In the genomic region with DNA sequence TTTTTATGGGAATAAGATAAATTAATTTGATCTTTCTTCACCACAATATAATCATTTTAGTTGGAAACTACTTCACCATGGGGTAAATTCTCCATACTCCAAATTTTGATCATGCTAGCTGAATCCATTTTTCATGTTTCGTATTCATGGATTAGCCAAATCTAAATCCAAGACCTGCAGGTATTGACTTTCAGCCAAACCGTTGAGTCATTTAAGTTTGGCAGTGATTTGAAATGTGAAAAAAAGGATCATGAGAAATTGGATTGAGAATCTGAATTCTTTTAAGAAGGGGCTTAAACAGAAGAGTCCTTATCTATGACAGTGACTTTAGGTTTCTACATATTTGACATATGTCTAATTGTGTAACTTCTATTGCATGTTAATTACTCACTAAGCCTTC, we compare ENCODE assay signal across 26 cellular contexts. TPM values are rescaled to one million over a fixed set of nuclear protein-coding genes. Genes with fewer than 3 reads are reported as not detected.
A peak's percentile ranks its signal among the peaks of the same experiment; 100 is the strongest.
DNase-seq lines count a peak whose midpoint lies in the region; TF ChIP-seq lines count a peak whose summit lies in the region.
"Had no signal": no experiment of that assay in that cellular context is flagged by ENCODE, and none has a peak within 500 bp of the region (broad histone marks: within the 10 kb centered on the region; RNA-seq: fewer than 3 reads in every experiment).

No MANE protein-coding gene starts in this region.

- no peak overlapping the region for H3K4me3 Mint-ChIP-seq in activated CD4-positive, alpha-beta T cell treated with anti-CD3 and anti-CD28 coated beads, Interleukin-2, amount 10 ng/mL, durations not matched to agents 7 days and 5 days
- no peak overlapping the region for H3K4me3 Mint-ChIP-seq in endodermal cell
- H3K4me3 Mint-ChIP-seq: activated CD4-positive, alpha-beta memory T cell treated with anti-CD3 and anti-CD28 coated beads for 36 hours; activated naive CD4-positive, alpha-beta T cell treated with anti-CD3 and anti-CD28 coated beads, Interleukin-2, amount 10 ng/mL, durations not matched to agents 7 days and 5 days; GM23338; naive thymus-derived CD8-positive, alpha-beta T cell; stimulated activated effector memory CD8-positive, alpha-beta T cell treated with anti-CD3 and anti-CD28 coated beads, Interleukin-12 subunit alpha, Interleukin-12 subunit beta, amount 100 ng/mL, for 72 hours had no signal

- no peaks in the 10 kb centered on the region for H3K36me3 Mint-ChIP-seq in activated CD4-positive, alpha-beta T cell treated with anti-CD3 and anti-CD28 coated beads, Interleukin-2, amount 10 ng/mL, durations not matched to agents 7 days and 5 days (ENCODE audit: low read depth)
- H3K36me3 Mint-ChIP-seq in endodermal cell (ENCODE audit: low read depth): no peaks in the 10 kb centered on the region
- H3K36me3 Mint-ChIP-seq: activated CD4-positive, alpha-beta memory T cell treated with anti-CD3 and anti-CD28 coated beads for 36 hours; activated naive CD4-positive, alpha-beta T cell treated with anti-CD3 and anti-CD28 coated beads, Interleukin-2, amount 10 ng/mL, durations not matched to agents 7 days and 5 days; naive thymus-derived CD8-positive, alpha-beta T cell; stimulated activated effector memory CD8-positive, alpha-beta T cell treated with anti-CD3 and anti-CD28 coated beads, Interleukin-12 subunit alpha, Interleukin-12 subunit beta, amount 100 ng/mL, for 72 hours had no signal

- CTCF ChIA-PET in activated CD4-positive, alpha-beta T cell treated with anti-CD3 and anti-CD28 coated beads, Interleukin-2, amount 10 ng/mL, durations not matched to agents 7 days and 5 days (lab: Charles Lee): no interaction called here

- DNase-seq in DMS53 (lab: John Stamatoyannopoulos, UW) (peak; percentile 3), DMS53 treated with DMSO at 0.1 percent for 48 hours (lab: John Stamatoyannopoulos, UW; ENCODE audit: unreplicated experiment) (no peak), NCI-H446 (lab: John Stamatoyannopoulos, UW) (peak; percentile 84 to 87), fibroblast of lung (ENCODE audit: low read depth in 2 of 2) (peak; percentile 6 to 27), retinal pigment epithelial cell (ENCODE audit: low read depth) (peak; percentile 42), NCI-H524 (lab: John Stamatoyannopoulos, UW) (no peak), endodermal cell (no peak)
- DNase-seq in activated CD4-positive, alpha-beta T cell treated with anti-CD3 and anti-CD28 coated beads, Interleukin-2, amount 10 ng/mL, durations not matched to agents 7 days and 5 days: no peak
- DNase-seq: activated CD4-positive, alpha-beta memory T cell treated with anti-CD3 and anti-CD28 coated beads for 36 hours; activated CD8-positive, alpha-beta memory T cell treated with anti-CD3 and anti-CD28 coated beads, Interleukin-2, amount 50 U/mL, for 4 hours; activated naive CD4-positive, alpha-beta T cell treated with anti-CD3 and anti-CD28 coated beads, Interleukin-2, amount 10 ng/mL, durations not matched to agents 7 days and 5 days; adrenal gland; colonic mucosa; COR-L47; effector CD4-positive, alpha-beta T cell; head of caudate nucleus; lower lobe of right lung; naive thymus-derived CD8-positive, alpha-beta T cell; NCI-H1930; NCI-H748 treated with DMSO at 0.1 percent for 48 hours; SHP77 treated with DMSO at 0.1 percent for 48 hours; transverse colon had no signal

- POLR2A ChIA-PET in activated CD4-positive, alpha-beta T cell treated with anti-CD3 and anti-CD28 coated beads, Interleukin-2, amount 10 ng/mL, durations not matched to agents 7 days and 5 days (lab: Charles Lee): no interaction called here

- H3K79me2 ChIP-seq in fibroblast of lung (ENCODE audit: control insufficient read depth, insufficient read depth, low read length): no peaks in the 10 kb centered on the region

- peaks cover 13% of the 10 kb centered on the region for H3K4me1 Mint-ChIP-seq in activated CD4-positive, alpha-beta T cell treated with anti-CD3 and anti-CD28 coated beads, Interleukin-2, amount 10 ng/mL, durations not matched to agents 7 days and 5 days
- peaks cover 18% of the 10 kb centered on the region for H3K4me1 Mint-ChIP-seq in endodermal cell
- H3K4me1 Mint-ChIP-seq: stimulated activated effector memory CD8-positive, alpha-beta T cell treated with anti-CD3 and anti-CD28 coated beads, Interleukin-12 subunit alpha, Interleukin-12 subunit beta, amount 100 ng/mL, for 72 hours had no signal

- H3K27me3 ChIP-seq in fibroblast of lung (ENCODE audit: control insufficient read depth, insufficient read depth, low read length) (peaks cover 5% of the 10 kb centered on the region), endodermal cell (ENCODE audit: control insufficient read depth, insufficient read depth, low read length, poor library complexity, severe bottlenecking) (peaks cover 6% of the 10 kb centered on the region)
- H3K27me3 ChIP-seq: adrenal gland, colonic mucosa had no signal

- no peaks in the 10 kb centered on the region for H3K9me3 ChIP-seq in fibroblast of lung (ENCODE audit: control insufficient read depth, insufficient read depth, low read depth, low read length)
- no peaks in the 10 kb centered on the region for H3K9me3 ChIP-seq in endodermal cell (ENCODE audit: control insufficient read depth, low read length)
- H3K9me3 ChIP-seq: adrenal gland, colonic mucosa, lower lobe of right lung, transverse colon had no signal

- no peaks in the 10 kb centered on the region for H4K20me1 ChIP-seq in fibroblast of lung (ENCODE audit: control insufficient read depth, extremely low read depth, insufficient read depth, low read length)

- 87 to 100% methylated on average over 1 to 2 of the region's 2 CpGs for WGBS in endodermal cell (ENCODE audit: insufficient coverage in 1 of 2, insufficient read length in 1 of 2), 2 experiments

- no peaks in the 10 kb centered on the region for H3K4me1 ChIP-seq in fibroblast of lung (ENCODE audit: control insufficient read depth, extremely low read depth, insufficient read depth, low read length)
- H3K4me1 ChIP-seq in endodermal cell (ENCODE audit: control insufficient read depth, insufficient read depth, low read length): no peaks in the 10 kb centered on the region
- H3K4me1 ChIP-seq: colonic mucosa, lower lobe of right lung had no signal

- H3K36me3 ChIP-seq in fibroblast of lung (ENCODE audit: control insufficient read depth, insufficient read depth, low read length) (no peaks in the 10 kb centered on the region), endodermal cell (ENCODE audit: control insufficient read depth, insufficient read depth, low read length) (no peaks in the 10 kb centered on the region)
- H3K36me3 ChIP-seq: adrenal gland, colonic mucosa, lower lobe of right lung, transverse colon had no signal

- no peak overlapping the region for H3K4me3 ChIP-seq in fibroblast of lung (replicated peaks in 1 of 4; ENCODE audit: control extremely low read depth in 1 of 4, insufficient read depth in 1 of 4, low read depth in 3 of 4, low read length in 4 of 4)
- no peak overlapping the region for H3K4me3 ChIP-seq in retinal pigment epithelial cell (ENCODE audit: low read length)
- no peak overlapping the region for H3K4me3 ChIP-seq in endodermal cell (ENCODE audit: low read length)
- H3K4me3 ChIP-seq: adrenal gland, colonic mucosa, GM23338, lower lobe of right lung, transverse colon had no signal

- H3K27me3 Mint-ChIP-seq in activated CD4-positive, alpha-beta T cell treated with anti-CD3 and anti-CD28 coated beads, Interleukin-2, amount 10 ng/mL, durations not matched to agents 7 days and 5 days: peaks cover 41% of the 10 kb centered on the region
- H3K27me3 Mint-ChIP-seq in endodermal cell (ENCODE audit: insufficient read depth): peaks cover 14% of the 10 kb centered on the region

- no peak overlapping the region for H3K27ac Mint-ChIP-seq in activated CD4-positive, alpha-beta T cell treated with anti-CD3 and anti-CD28 coated beads, Interleukin-2, amount 10 ng/mL, durations not matched to agents 7 days and 5 days
- no peak overlapping the region for H3K27ac Mint-ChIP-seq in endodermal cell
- H3K27ac Mint-ChIP-seq: activated CD4-positive, alpha-beta memory T cell treated with anti-CD3 and anti-CD28 coated beads for 36 hours; activated naive CD4-positive, alpha-beta T cell treated with anti-CD3 and anti-CD28 coated beads, Interleukin-2, amount 10 ng/mL, durations not matched to agents 7 days and 5 days; GM23338; naive thymus-derived CD8-positive, alpha-beta T cell; stimulated activated effector memory CD8-positive, alpha-beta T cell treated with anti-CD3 and anti-CD28 coated beads, Interleukin-12 subunit alpha, Interleukin-12 subunit beta, amount 100 ng/mL, for 72 hours had no signal

- no peak for TF ChIP-seq CTCF in fibroblast of lung (conservative IDR thresholded peaks at IDR 0.05 in 1 of 2, IDR thresholded peaks at IDR 0.05 in 1 of 2; ENCODE audit: low read depth in 1 of 2, low read length in 2 of 2)
- no peak for TF ChIP-seq CTCF in retinal pigment epithelial cell (conservative IDR thresholded peaks at IDR 0.05; ENCODE audit: low read depth, low read length)
- TF ChIP-seq CTCF in endodermal cell (conservative IDR thresholded peaks at IDR 0.05): no peak

- H3K4me2 ChIP-seq in fibroblast of lung (ENCODE audit: extremely low read depth, insufficient read depth, low read length): no peak overlapping the region
- H3K4me2 ChIP-seq: GM23338 had no signal

- no peaks in the 10 kb centered on the region for H3K9me3 Mint-ChIP-seq in activated CD4-positive, alpha-beta T cell treated with anti-CD3 and anti-CD28 coated beads, Interleukin-2, amount 10 ng/mL, durations not matched to agents 7 days and 5 days
- no peaks in the 10 kb centered on the region for H3K9me3 Mint-ChIP-seq in endodermal cell
- H3K9me3 Mint-ChIP-seq: activated CD4-positive, alpha-beta memory T cell treated with anti-CD3 and anti-CD28 coated beads for 36 hours; activated naive CD4-positive, alpha-beta T cell treated with anti-CD3 and anti-CD28 coated beads, Interleukin-2, amount 10 ng/mL, durations not matched to agents 7 days and 5 days; GM23338; naive thymus-derived CD8-positive, alpha-beta T cell; stimulated activated effector memory CD8-positive, alpha-beta T cell treated with anti-CD3 and anti-CD28 coated beads, Interleukin-12 subunit alpha, Interleukin-12 subunit beta, amount 100 ng/mL, for 72 hours had no signal

- H3K27ac ChIP-seq in fibroblast of lung (ENCODE audit: insufficient read depth, low read length): no peak overlapping the region
- H3K27ac ChIP-seq in endodermal cell (ENCODE audit: low read depth, low read length): no peak overlapping the region
- H3K27ac ChIP-seq: adrenal gland, C4-2B, colonic mucosa, epithelial cell of prostate, lower lobe of right lung, transverse colon had no signal

- H3K9ac ChIP-seq in fibroblast of lung (ENCODE audit: insufficient read depth, low read length): no peak overlapping the region
- H3K9ac ChIP-seq in endodermal cell (ENCODE audit: extremely low read depth, low read length, poor library complexity, severe bottlenecking): no peak overlapping the region

- no peak overlapping the region for H2AFZ ChIP-seq in fibroblast of lung (ENCODE audit: low read length)
- H2AFZ ChIP-seq: GM23338 had no signal

RNA-seq across cellular contexts. Expression of gene GAS2, which starts 5.3 kb away (rescaled TPM):
- total RNA-seq in fibroblast of lung (0.77 and 1.2 TPM in 2 replicates), endodermal cell (1 to 10 TPM; 3.0 to 4.1 TPM)
- 0.27 and 0.36 TPM in 2 replicates for polyA plus RNA-seq in fibroblast of lung
- 0.24 and 0.59 TPM in 2 replicates for polyA plus RNA-seq in fibroblast of lung (2012)
- not detected in 2 replicates for polyA minus RNA-seq in fibroblast of lung (ENCODE audit: low replicate concordance)
- 1 to 10 TPM in 1 of 2 experiments, under 1 TPM in 1; 0.98 to 1.3 TPM for total RNA-seq in activated CD4-positive, alpha-beta T cell treated with anti-CD3 and anti-CD28 coated beads, Interleukin-2, amount 10 ng/mL, durations not matched to agents 7 days and 5 days
- 5.6 TPM for polyA plus RNA-seq in endodermal cell (2013, experiment 1 of 2)
- 4.8 TPM for polyA plus RNA-seq in endodermal cell (2013, experiment 2 of 2)

RNA-seq across cellular contexts. Expression of gene FANCF, which starts 46.1 kb away (rescaled TPM):
- total RNA-seq in fibroblast of lung: 11.8 and 15.9 TPM in 2 replicates
- polyA plus RNA-seq in fibroblast of lung: 4.3 and 4.9 TPM in 2 replicates
- polyA plus RNA-seq in fibroblast of lung (2012): 4.7 and 5.3 TPM in 2 replicates
- 0.59 and 2.7 TPM in 2 replicates for polyA minus RNA-seq in fibroblast of lung (ENCODE audit: low replicate concordance)
- 10 to 100 TPM; 15.7 to 16.4 TPM for total RNA-seq in activated CD4-positive, alpha-beta T cell treated with anti-CD3 and anti-CD28 coated beads, Interleukin-2, amount 10 ng/mL, durations not matched to agents 7 days and 5 days
- 10 to 100 TPM; 19.7 to 28.7 TPM for total RNA-seq in endodermal cell
- polyA plus RNA-seq in endodermal cell (2013, experiment 1 of 2): 19.7 TPM
- 17.6 TPM for polyA plus RNA-seq in endodermal cell (2013, experiment 2 of 2)

Comparison
In these comparisons a context has a peak if more than half of its experiments do, and no peak if none do; other contexts are left out.
1. DNase-seq: peak in DMS53 (single experiment), NCI-H446 (2 of 2), fibroblast of lung (2 of 2) and retinal pigment epithelial cell (single experiment); none in DMS53 treated with DMSO at 0.1 percent for 48 hours (single experiment), activated CD4-positive, alpha-beta T cell treated with anti-CD3 and anti-CD28 coated beads, Interleukin-2, amount 10 ng/mL, durations not matched to agents 7 days and 5 days (single experiment), NCI-H524 (0 of 2) and endodermal cell (single experiment).